ENCODE assay signal across 13 cellular contexts in the genomic region with DNA sequence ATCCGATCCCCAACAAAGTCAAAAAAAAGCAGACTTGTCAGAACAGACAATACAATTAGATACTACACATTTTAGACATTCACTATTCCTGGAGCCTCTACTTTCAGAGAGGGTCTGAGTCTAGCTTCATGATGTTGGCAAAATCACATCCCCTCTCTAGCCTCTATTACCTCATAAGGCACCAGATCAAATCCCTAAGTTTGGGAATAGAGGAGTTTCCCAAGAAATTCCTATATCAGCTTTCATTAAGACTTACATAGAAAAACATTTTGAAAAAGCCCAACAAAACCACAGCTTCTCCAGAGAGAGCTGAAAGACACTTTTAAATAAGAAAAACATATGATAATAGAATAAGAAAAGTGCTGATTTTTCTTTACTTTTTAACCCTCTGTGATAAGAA. TPM values are rescaled to one million over a fixed set of nuclear protein-coding genes. Genes with fewer than 3 reads are reported as not detected.
DNase-seq lines count a peak whose midpoint lies in the region; ATAC-seq, FAIRE-seq and TF ChIP-seq lines count a peak whose summit lies in the region.
"Had no signal": no experiment of that assay in that cellular context is flagged by ENCODE, and none has a peak within 500 bp of the region (broad histone marks: within the 10 kb centered on the region; RNA-seq: fewer than 3 reads in every experiment).

No MANE protein-coding gene starts in this region.

- H3K36me3 Mint-ChIP-seq in CD4-positive, CD25-positive, alpha-beta regulatory T cell: peaks cover 4% of the 10 kb centered on the region

- no peaks in the 10 kb centered on the region for H3K27me3 Mint-ChIP-seq in CD4-positive, CD25-positive, alpha-beta regulatory T cell

- H3K9ac ChIP-seq in endothelial cell of umbilical vein (replicated peaks; ENCODE audit: extremely low read depth, insufficient read depth, low read length) (no peak overlapping the region), parathyroid adenoma (no peak overlapping the region), trophoblast cell (ENCODE audit: low read length) (no peak overlapping the region)

- POLR2A ChIA-PET in endothelial cell of umbilical vein (lab: Charles Lee): no interaction called here

- peaks cover 20 to 54% (median 47%) of the 10 kb centered on the region in 4 donors for H3K4me1 Mint-ChIP-seq in CD4-positive, CD25-positive, alpha-beta regulatory T cell

- H4K12ac ChIP-seq in trophoblast cell (ENCODE audit: low read depth, low read length): no peak overlapping the region

- H4K91ac ChIP-seq in trophoblast cell (ENCODE audit: low read depth, low read length): no peak overlapping the region

- H3K18ac ChIP-seq in trophoblast cell (ENCODE audit: low read length): no peak overlapping the region

- H3K36me3 ChIP-seq in CD4-positive, CD25-positive, alpha-beta regulatory T cell (ENCODE audit: control insufficient read depth, insufficient read depth, low read length): peaks cover 3% of the 10 kb centered on the region
- no peaks in the 10 kb centered on the region for H3K36me3 ChIP-seq in Peyer's patch
- H3K36me3 ChIP-seq in endothelial cell of umbilical vein (ENCODE audit: control insufficient read depth in 2 of 2, extremely low read depth in 1 of 2, insufficient read depth in 2 of 2, low read length in 2 of 2): no peaks in the 10 kb centered on the region
- H3K36me3 ChIP-seq in parathyroid adenoma (ENCODE audit: control insufficient read depth, insufficient read depth, low read length): no peaks in the 10 kb centered on the region
- no peaks in the 10 kb centered on the region for H3K36me3 ChIP-seq in trophoblast cell (ENCODE audit: control insufficient read depth in 1 of 2, insufficient read depth in 2 of 2, low read length in 2 of 2)

- TF ChIP-seq POLR2A in Peyer's patch (IDR thresholded peaks at IDR 0.05): no peak
- TF ChIP-seq POLR2A in endothelial cell of umbilical vein (IDR thresholded peaks at IDR 0.05; ENCODE audit: low read depth, low read length): no peak

- H3K27me3 ChIP-seq in CD4-positive, CD25-positive, alpha-beta regulatory T cell (ENCODE audit: control insufficient read depth, insufficient read depth, low read length): no peaks in the 10 kb centered on the region
- no peaks in the 10 kb centered on the region for H3K27me3 ChIP-seq in Peyer's patch
- no peaks in the 10 kb centered on the region for H3K27me3 ChIP-seq in endothelial cell of umbilical vein (ENCODE audit: control insufficient read depth in 2 of 2, insufficient read depth in 2 of 2, low read length in 2 of 2)
- H3K27me3 ChIP-seq in parathyroid adenoma (ENCODE audit: control insufficient read depth, insufficient read depth, low read length): no peaks in the 10 kb centered on the region
- H3K27me3 ChIP-seq in trophoblast cell (ENCODE audit: insufficient read depth, low read length): no peaks in the 10 kb centered on the region

- no peaks in the 10 kb centered on the region for H4K20me1 ChIP-seq in endothelial cell of umbilical vein (replicated peaks; ENCODE audit: control insufficient read depth, extremely low read depth, insufficient read depth, low read length)

- intact Hi-C loops in endothelial cell of umbilical vein (cut with micrococcal nuclease): no loop called here

- H3K79me2 ChIP-seq in endothelial cell of umbilical vein (ENCODE audit: control insufficient read depth, insufficient read depth, low read length) (peaks cover 80% of the 10 kb centered on the region), parathyroid adenoma (peaks cover 8% of the 10 kb centered on the region), trophoblast cell (ENCODE audit: control insufficient read depth, insufficient read depth, low read length, poor library complexity) (peaks cover 7% of the 10 kb centered on the region)

- H3K9me3 Mint-ChIP-seq in CD4-positive, CD25-positive, alpha-beta regulatory T cell: peaks cover 0 to 4% (median 0%) of the 10 kb centered on the region in 7 donors

- H3K4ac ChIP-seq in trophoblast cell (ENCODE audit: low read depth, low read length): no peak overlapping the region

- no peak for DNase-seq in CD4-positive, CD25-positive, alpha-beta regulatory T cell
- DNase-seq in Peyer's patch (no peak), endothelial cell of umbilical vein (ENCODE audit: low read depth, low spot score) (no peak), SW 1271 (lab: John Stamatoyannopoulos, UW) (no peak), trophoblast cell (no peak), GM19238 (ENCODE audit: insufficient read length, low spot score) (no peak), DMS79 treated with DMSO at 0.1 percent for 48 hours (lab: John Stamatoyannopoulos, UW) (no peak)
- DNase-seq: erythroblast, H7, NCI-H2107, SHP77 treated with DMSO at 0.1 percent for 48 hours had no signal

- FAIRE-seq in endothelial cell of umbilical vein (lab: Jason Lieb, UNC): peak; percentile 49

- ATAC-seq in CD4-positive, CD25-positive, alpha-beta regulatory T cell (ENCODE audit: low read depth in 2 of 2): no peak

- H2AK5ac ChIP-seq in trophoblast cell (ENCODE audit: low read length): no peak overlapping the region

- dilution Hi-C loops in endothelial cell of umbilical vein (cut with MboI; ENCODE audit: extremely low pct_ligation_motif_present, low sequenced_read_pairs): no loop called here

- H2BK120ac ChIP-seq in trophoblast cell (ENCODE audit: insufficient read depth, low read length, poor library complexity): no peak overlapping the region

- H3K79me1 ChIP-seq in trophoblast cell (ENCODE audit: low read length): peaks cover 11% of the 10 kb centered on the region

- no peak overlapping the region for H2BK12ac ChIP-seq in trophoblast cell (ENCODE audit: low read length)

- BruUV-seq in endothelial cell of umbilical vein (replicated peaks; lab: Mats Ljungman, UMichigan): no TSS peak

- H3K9me3 ChIP-seq in CD4-positive, CD25-positive, alpha-beta regulatory T cell (ENCODE audit: control insufficient read depth in 2 of 2, low read length in 2 of 2): no peaks in the 10 kb centered on the region
- H3K9me3 ChIP-seq in Peyer's patch (no peaks in the 10 kb centered on the region), endothelial cell of umbilical vein (replicated peaks; ENCODE audit: control insufficient read depth, insufficient read depth, low read length) (no peaks in the 10 kb centered on the region), parathyroid adenoma (ENCODE audit: control insufficient read depth, low read length) (no peaks in the 10 kb centered on the region), trophoblast cell (ENCODE audit: insufficient read depth, low read depth, low read length) (no peaks in the 10 kb centered on the region)

- peak overlapping the region; percentile 65 for H3K4me3 ChIP-seq in CD4-positive, CD25-positive, alpha-beta regulatory T cell (ENCODE audit: low read depth, low read length)
- H3K4me3 ChIP-seq in Peyer's patch: peak overlapping the region in 2 of 4 donors; percentile 9 to 10
- H3K4me3 ChIP-seq in endothelial cell of umbilical vein (replicated peaks in 1 of 3; ENCODE audit: insufficient read depth in 1 of 3, low read depth in 1 of 3, low read length in 3 of 3): no peak overlapping the region
- no peak overlapping the region for H3K4me3 ChIP-seq in parathyroid adenoma (ENCODE audit: low read depth, low read length)
- H3K4me3 ChIP-seq in trophoblast cell (ENCODE audit: low read depth, low read length): no peak overlapping the region

- H2AFZ ChIP-seq in endothelial cell of umbilical vein (ENCODE audit: low read depth, low read length) (no peak overlapping the region), parathyroid adenoma (no peak overlapping the region), trophoblast cell (ENCODE audit: insufficient read depth, low read length, poor library complexity) (no peak overlapping the region)

- H3K9me1 ChIP-seq in endothelial cell of umbilical vein (replicated peaks; ENCODE audit: control insufficient read depth, extremely low read depth, insufficient read depth, low read length): no peaks in the 10 kb centered on the region

- no peak overlapping the region for H3K14ac ChIP-seq in trophoblast cell (ENCODE audit: low read length)

- H3K4me3 Mint-ChIP-seq in CD4-positive, CD25-positive, alpha-beta regulatory T cell: peak overlapping the region; percentile 28 to 74 (median 56)

- no CpG with 5 or more reads among the region's 1 CpG for WGBS in trophoblast cell (ENCODE audit: extremely low coverage, insufficient coverage, insufficient read length)

- no peak overlapping the region for H4K8ac ChIP-seq in trophoblast cell (ENCODE audit: low read depth, low read length)

- CTCF ChIA-PET in endothelial cell of umbilical vein (lab: Charles Lee): interaction anchor here (1.0 to 1.4 kb wide), 3 partner anchors 11 to 68 kb away, joined by 4 to 6 read pairs (median 5); no protein-coding TSS in a partner anchor

- H2BK5ac ChIP-seq in trophoblast cell (ENCODE audit: low read depth, low read length, poor library complexity): no peak overlapping the region

- H3K27ac Mint-ChIP-seq in CD4-positive, CD25-positive, alpha-beta regulatory T cell: peak overlapping the region in 2 of 3 donors; percentile 5 to 51

- H3K4me2 ChIP-seq in endothelial cell of umbilical vein (ENCODE audit: insufficient read depth, low read length): no peak overlapping the region
- H3K4me2 ChIP-seq in parathyroid adenoma (ENCODE audit: low read length): no peak overlapping the region
- no peak overlapping the region for H3K4me2 ChIP-seq in trophoblast cell (ENCODE audit: low read length)

- peaks cover 80% of the 10 kb centered on the region for H3K4me1 ChIP-seq in CD4-positive, CD25-positive, alpha-beta regulatory T cell (ENCODE audit: control insufficient read depth, insufficient read depth, low read length, poor library complexity, severe bottlenecking)
- H3K4me1 ChIP-seq in Peyer's patch (peaks cover 2 to 79% (median 14%) of the 10 kb centered on the region in 4 donors), endothelial cell of umbilical vein (ENCODE audit: control insufficient read depth, extremely low read depth, insufficient read depth, low read length) (peaks cover 46% of the 10 kb centered on the region), parathyroid adenoma (peaks cover 28% of the 10 kb centered on the region), trophoblast cell (ENCODE audit: control insufficient read depth in 1 of 2, insufficient read depth in 2 of 2, low read length in 2 of 2) (peaks cover 11 to 25% of the 10 kb centered on the region in 2 experiments)

- no peak overlapping the region for H3K23ac ChIP-seq in trophoblast cell (ENCODE audit: low read length)

- peak overlapping the region; percentile 44 for H3K27ac ChIP-seq in CD4-positive, CD25-positive, alpha-beta regulatory T cell (ENCODE audit: insufficient read depth, low read length, poor library complexity, severe bottlenecking)
- H3K27ac ChIP-seq in Peyer's patch (peak overlapping the region; percentile 29 to 87 (median 71)), endothelial cell of umbilical vein (ENCODE audit: insufficient read depth, low read depth, low read length) (no peak overlapping the region), parathyroid adenoma (peak overlapping the region; percentile 40), trophoblast cell (ENCODE audit: low read depth, low read length) (no peak overlapping the region)

- TF ChIP-seq CTCF in Peyer's patch (IDR thresholded peaks at IDR 0.05): no peak
- TF ChIP-seq CTCF in endothelial cell of umbilical vein (IDR thresholded peaks at IDR 0.05; ENCODE audit: extremely low read depth in 1 of 2, insufficient read depth in 1 of 2, low read depth in 1 of 2, low read length in 2 of 2): no peak
- TF ChIP-seq CTCF in parathyroid adenoma (IDR thresholded peaks at IDR 0.05): no peak

RNA-seq across cellular contexts. Expression of a gene that starts 4.5 kb away (rescaled TPM):
- 117 TPM for total RNA-seq in CD4-positive, CD25-positive, alpha-beta regulatory T cell
- 10 to 100 TPM; 12.2 to 17.9 (median 15.4) TPM for polyA plus RNA-seq in CD4-positive, CD25-positive, alpha-beta regulatory T cell
- total RNA-seq in Peyer's patch (10 to 100 TPM; 52.9 to 94.9 (median 72.4) TPM), endothelial cell of umbilical vein (45.4 and 46.1 TPM in 2 replicates)
- polyA plus RNA-seq in endothelial cell of umbilical vein: 30.1 and 30.8 TPM in 2 replicates
- polyA plus RNA-seq in endothelial cell of umbilical vein (2011; cell fraction: cytosol; rRNA removed): 22.8 and 24.3 TPM in 2 replicates
- polyA plus RNA-seq in endothelial cell of umbilical vein (2011; cell fraction: nucleus; rRNA removed): 96.5 and 114 TPM in 2 replicates
- polyA plus RNA-seq in endothelial cell of umbilical vein (2012): 25.8 and 28.4 TPM in 2 replicates
- polyA minus RNA-seq in endothelial cell of umbilical vein: 55.3 and 60.7 TPM in 2 replicates
- polyA minus RNA-seq in endothelial cell of umbilical vein (2011; cell fraction: cytosol; rRNA and poly(A)+ RNA removed): 10.5 TPM
- polyA minus RNA-seq in endothelial cell of umbilical vein (2011; cell fraction: nucleus; rRNA and poly(A)+ RNA removed): 61.2 and 71.6 TPM in 2 replicates
- 16.7 and 16.9 TPM in 2 replicates for polyA plus RNA-seq in trophoblast cell (2013)

RNA-seq across cellular contexts. Expression of a gene that starts 19.3 kb away (rescaled TPM):
- total RNA-seq in CD4-positive, CD25-positive, alpha-beta regulatory T cell: not detected
- under 1 TPM in 1 of 4 donors, not detected in 3; 0.09 TPM for polyA plus RNA-seq in CD4-positive, CD25-positive, alpha-beta regulatory T cell
- total RNA-seq in Peyer's patch: 1 to 10 TPM; 3.3 to 7.7 (median 4.6) TPM
- total RNA-seq in endothelial cell of umbilical vein: not detected in 2 replicates
- polyA plus RNA-seq in endothelial cell of umbilical vein: not detected in 2 replicates
- not detected in 2 replicates for polyA plus RNA-seq in endothelial cell of umbilical vein (2011; cell fraction: cytosol; rRNA removed)
- not detected in 2 replicates for polyA plus RNA-seq in endothelial cell of umbilical vein (2011; cell fraction: nucleus; rRNA removed)
- polyA plus RNA-seq in endothelial cell of umbilical vein (2012): 0.08 TPM in 1 of 2 replicates, not detected in the other
- polyA minus RNA-seq in endothelial cell of umbilical vein: not detected in 2 replicates
- polyA minus RNA-seq in endothelial cell of umbilical vein (2011; cell fraction: cytosol; rRNA and poly(A)+ RNA removed): not detected
- polyA minus RNA-seq in endothelial cell of umbilical vein (2011; cell fraction: nucleus; rRNA and poly(A)+ RNA removed): not detected in 2 replicates
- 0.14 and 0.19 TPM in 2 replicates for polyA plus RNA-seq in trophoblast cell (2013)
- total RNA-seq: H7, left lobe of liver had no signal

RNA-seq across cellular contexts. Expression of a gene that starts 58.2 kb away (rescaled TPM):
- 1.2 TPM for total RNA-seq in CD4-positive, CD25-positive, alpha-beta regulatory T cell
- 1 to 10 TPM in 3 of 4 donors, under 1 TPM in 1; 0.94 to 2.7 (median 1.9) TPM for polyA plus RNA-seq in CD4-positive, CD25-positive, alpha-beta regulatory T cell
- total RNA-seq in Peyer's patch: 10 to 100 TPM; 17.5 to 70.9 (median 21.0) TPM
- 2.5 and 4.0 TPM in 2 replicates for total RNA-seq in endothelial cell of umbilical vein
- polyA plus RNA-seq in endothelial cell of umbilical vein: 6.4 and 7.7 TPM in 2 replicates
- polyA plus RNA-seq in endothelial cell of umbilical vein (2011; cell fraction: cytosol; rRNA removed): 6.3 and 6.7 TPM in 2 replicates
- polyA plus RNA-seq in endothelial cell of umbilical vein (2011; cell fraction: nucleus; rRNA removed): 1.7 and 2.1 TPM in 2 replicates
- 4.2 and 5.6 TPM in 2 replicates for polyA plus RNA-seq in endothelial cell of umbilical vein (2012)
- 5.5 and 15.6 TPM in 2 replicates for polyA minus RNA-seq in endothelial cell of umbilical vein
- not detected for polyA minus RNA-seq in endothelial cell of umbilical vein (2011; cell fraction: cytosol; rRNA and poly(A)+ RNA removed)
- 1.1 and 1.6 TPM in 2 replicates for polyA minus RNA-seq in endothelial cell of umbilical vein (2011; cell fraction: nucleus; rRNA and poly(A)+ RNA removed)
- polyA plus RNA-seq in trophoblast cell (2013): 16.6 and 16.7 TPM in 2 replicates

Comparison
In these comparisons a context has a peak if more than half of its experiments do, and no peak if none do; other contexts are left out.
1. H3K27ac ChIP-seq: peak in CD4-positive, CD25-positive, alpha-beta regulatory T cell (single experiment), Peyer's patch (4 of 4) and parathyroid adenoma (single experiment); none in endothelial cell of umbilical vein (single experiment) and trophoblast cell (single experiment).